Comparison of ENCODE assay signal across 25 cellular contexts in genomic region chr1:60274422-60275419, GRCh38.
"Had no signal": no experiment of that assay in that cellular context is flagged by ENCODE, and none has a peak within 500 bp of the region (broad histone marks: within the 10 kb centered on the region; RNA-seq: fewer than 3 reads in every experiment).

No MANE protein-coding gene starts in this region.

- H3K9me3 ChIP-seq: suprapubic skin, vagina had no signal

- H3K27ac ChIP-seq: foreskin keratinocyte, SK-N-MC, skin epidermis, suprapubic skin, vagina had no signal

- H3K27me3 ChIP-seq: foreskin keratinocyte, suprapubic skin, vagina had no signal

- H3K4me3 ChIP-seq: SK-N-MC, skin epidermis, suprapubic skin, vagina had no signal

- H3K4me1 ChIP-seq: vagina had no signal

- ATAC-seq: activated T-helper 17 cell treated with anti-CD3 and anti-CD28 coated beads, Interleukin-2, amount 50 U/mL, for 72 hours; esophagus mucosa; foreskin keratinocyte; naive thymus-derived CD4-positive, alpha-beta T cell; T-cell had no signal

- FAIRE-seq: bronchial epithelial cell, keratinocyte had no signal

- H3K36me3 ChIP-seq: suprapubic skin, vagina had no signal

- DNase-seq: activated CD4-positive, alpha-beta memory T cell treated with anti-CD3 and anti-CD28 coated beads, Interleukin-2, amount 10 ng/mL, durations not matched to agents 7 days and 5 days; activated CD4-positive, alpha-beta T cell treated with anti-CD3 and anti-CD28 coated beads for 48 hours; activated CD4-positive, CD25-positive, alpha-beta regulatory T cell; activated naive CD4-positive, alpha-beta T cell treated with anti-CD3 and anti-CD28 coated beads for 36 hours; activated T-cell treated with anti-CD3 and anti-CD28 coated beads, Interleukin-2, amount 50 U/mL, for 1 hour; anterior cingulate cortex; cerebellar nuclear complex; effector CD4-positive, alpha-beta T cell; foreskin keratinocyte; glutamatergic neuron; hypothalamus; mesenchymal stem cell; naive thymus-derived CD4-positive, alpha-beta T cell; stimulated activated CD4-positive, alpha-beta T cell treated with anti-CD3 and anti-CD28 coated beads, Interleukin-2, amount 100 ng/mL, for 48 hours; T-cell; T-helper 9 cell; trophoblast cell had no signal
